Comparison of ENCODE assay signal across 1 cellular context in genomic region chr13:79405831-79406596, GRCh38.
TF ChIP-seq lines count a peak whose summit lies in the region.

Gene RBM26, minus strand, starts transcription at chr13:79406255. Its CDS starts 481 bp downstream, at chr13:79405774.

TF ChIP-seq in HepG2, 621 proteins besides CTCF, POLR2A, EP300 and RAD21 (continued from another document and continues in another):
- TF ChIP-seq ZNF33A (CRISPR knock-in tag; IDR thresholded peaks at IDR 0.05; ENCODE audit: borderline replicate concordance) = no peak
- 0 out of 2 replicates have a peak, but pooled peaks have one; percentile 17 for TF ChIP-seq ZNF354B (CRISPR knock-in tag; IDR thresholded peaks at IDR 0.05)
- TF ChIP-seq AGO2 (optimal IDR thresholded peaks at IDR 0.05; ENCODE audit: low read depth, low read length) = peak; percentile 45
- TF ChIP-seq SNAPC5 (CRISPR knock-in tag; IDR thresholded peaks at IDR 0.05; ENCODE audit: borderline replicate concordance) = no peak
- peak; percentile 96 for TF ChIP-seq KMT2B (CRISPR knock-in tag; IDR thresholded peaks at IDR 0.05)
- peak; percentile 41; the same call in 1 of the 2 replicates for TF ChIP-seq GLI4 (CRISPR knock-in tag; IDR thresholded peaks at IDR 0.05; ENCODE audit: borderline replicate concordance)
- TF ChIP-seq DR1 (CRISPR knock-in tag; IDR thresholded peaks at IDR 0.05) = no peak
- 0 out of 2 replicates have a peak, but pooled peaks have one; percentile 25 for TF ChIP-seq ZNF160 (CRISPR knock-in tag; IDR thresholded peaks at IDR 0.05)
- TF ChIP-seq ZNF737 (CRISPR knock-in tag; IDR thresholded peaks at IDR 0.05; ENCODE audit: borderline replicate concordance) = peak; percentile 52; the same call in 1 of the 2 replicates
- peak; percentile 50; the same call in 1 of the 2 replicates for TF ChIP-seq MIER3 (CRISPR knock-in tag; IDR thresholded peaks at IDR 0.05; ENCODE audit: borderline replicate concordance)
- peak; percentile 83; the same call in 1 of the 2 replicates for TF ChIP-seq SATB2 (CRISPR knock-in tag; IDR thresholded peaks at IDR 0.05)
- TF ChIP-seq ZNF629 (CRISPR knock-in tag; conservative IDR thresholded peaks at IDR 0.05) = 0 out of 2 replicates have a peak, but pooled peaks have one; percentile 42
- no peak for TF ChIP-seq ZBTB40 (IDR thresholded peaks at IDR 0.05)
- 0 out of 2 replicates have a peak, but pooled peaks have one; percentile 60 for TF ChIP-seq ZBTB40 (CRISPR knock-in tag; IDR thresholded peaks at IDR 0.05)
- TF ChIP-seq NKX3-1 (CRISPR knock-in tag; IDR thresholded peaks at IDR 0.05) = peak; percentile 61; the same call in 1 of the 2 replicates
- TF ChIP-seq ZKSCAN1 (IDR thresholded peaks at IDR 0.05; ENCODE audit: low read length) = no peak
- TF ChIP-seq ZNF276 (CRISPR knock-in tag; IDR thresholded peaks at IDR 0.05; ENCODE audit: low read depth) = peak; percentile 83; the same call in 1 of the 2 replicates
- TF ChIP-seq MXI1 (IDR thresholded peaks at IDR 0.05; ENCODE audit: borderline replicate concordance, low read depth, low read length) = peak; percentile 27; the same call in 1 of the 3 replicates
- peak; percentile 63 for TF ChIP-seq RBM39 (IDR thresholded peaks at IDR 0.05; ENCODE audit: low read depth, low read length, poor library complexity, severe bottlenecking)
- TF ChIP-seq HIVEP1 (CRISPR knock-in tag; IDR thresholded peaks at IDR 0.05) = 0 out of 2 replicates have a peak, but pooled peaks have one; percentile 46
- TF ChIP-seq ZNF263 (CRISPR knock-in tag; IDR thresholded peaks at IDR 0.05) = peak; percentile 50; the same call in 1 of the 2 replicates
- TF ChIP-seq SUZ12 (IDR thresholded peaks at IDR 0.05; ENCODE audit: low read depth, low read length) = no peak
- TF ChIP-seq ZNF572 (CRISPR knock-in tag; IDR thresholded peaks at IDR 0.05) = no peak
- TF ChIP-seq ATF2 (CRISPR knock-in tag; IDR thresholded peaks at IDR 0.05) = no peak
- TF ChIP-seq CERS6 (CRISPR knock-in tag; IDR thresholded peaks at IDR 0.05) = 0 out of 2 replicates have a peak, but pooled peaks have one; percentile 29
- TF ChIP-seq AKAP8 (CRISPR knock-in tag; IDR thresholded peaks at IDR 0.05) = no peak
- 0 out of 2 replicates have a peak, but pooled peaks have one; percentile 64 for TF ChIP-seq BORCS8-MEF2B (CRISPR knock-in tag; IDR thresholded peaks at IDR 0.05)
- peak; percentile 91 for TF ChIP-seq ZFY (CRISPR knock-in tag; IDR thresholded peaks at IDR 0.05)
- TF ChIP-seq ZNF691 (CRISPR knock-in tag; IDR thresholded peaks at IDR 0.05; ENCODE audit: borderline replicate concordance, low read depth) = peak; percentile 72; the same call in 1 of the 2 replicates
- peak; percentile 74; the same call in 1 of the 2 replicates for TF ChIP-seq ZNF790 (CRISPR knock-in tag; IDR thresholded peaks at IDR 0.05; ENCODE audit: borderline replicate concordance)
- TF ChIP-seq KDM5B (CRISPR knock-in tag; IDR thresholded peaks at IDR 0.05; ENCODE audit: borderline replicate concordance) = peak; percentile 86
- TF ChIP-seq ZNF225 (CRISPR knock-in tag; IDR thresholded peaks at IDR 0.05) = peak; percentile 66; the same call in 1 of the 2 replicates
- TF ChIP-seq ZNF136 (CRISPR knock-in tag; IDR thresholded peaks at IDR 0.05; ENCODE audit: low read depth) = peak; percentile 80; the same call in 1 of the 2 replicates
- peak; percentile 91 for TF ChIP-seq GATAD1 (CRISPR knock-in tag; IDR thresholded peaks at IDR 0.05)
- peak; percentile 96 for TF ChIP-seq ZNF687 (CRISPR knock-in tag; IDR thresholded peaks at IDR 0.05)
- no peak for TF ChIP-seq MXD3 (CRISPR knock-in tag; IDR thresholded peaks at IDR 0.05)
- TF ChIP-seq CC2D1A (CRISPR knock-in tag; IDR thresholded peaks at IDR 0.05) = 0 out of 2 replicates have a peak, but pooled peaks have one; percentile 50
